19 cellular contexts compared by ENCODE assay signal in the genomic region with DNA sequence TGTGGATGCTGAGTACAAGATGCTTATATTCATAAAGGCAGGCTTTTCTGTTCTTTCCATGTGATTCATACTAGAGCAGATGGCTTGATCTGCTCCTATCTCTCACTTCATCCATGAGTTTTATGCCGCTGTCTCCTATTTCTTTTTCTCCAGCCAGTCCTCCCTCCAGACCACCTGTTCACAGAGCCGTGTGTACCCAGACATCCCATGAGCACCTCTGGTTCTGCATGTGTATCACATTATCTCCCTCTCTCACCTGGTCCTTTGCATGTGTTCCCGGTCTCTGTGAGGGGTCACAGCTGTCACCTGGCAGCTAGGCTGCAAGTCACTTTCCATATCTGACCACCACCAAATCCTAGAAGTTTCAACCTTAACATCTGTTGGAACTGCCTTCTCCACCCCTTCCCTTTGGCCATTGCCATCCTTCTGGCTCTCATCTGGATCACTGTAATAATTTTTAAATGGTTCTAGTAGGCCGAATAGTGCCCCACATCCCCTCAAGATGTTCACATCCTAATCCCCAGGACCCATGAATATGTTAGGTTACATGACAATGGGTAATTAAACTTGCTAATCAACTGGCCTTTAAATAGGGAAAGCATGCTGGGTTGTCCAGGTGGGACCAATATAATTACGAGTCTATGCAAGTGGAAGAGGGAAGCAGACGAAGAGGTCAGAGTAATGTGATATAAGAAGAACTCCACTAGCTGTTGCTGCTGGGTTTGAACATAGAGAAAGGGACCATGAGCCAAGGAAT.
DNase-seq lines count a peak whose midpoint lies in the region; ATAC-seq, FAIRE-seq and TF ChIP-seq lines count a peak whose summit lies in the region.
"Had no signal": no experiment of that assay in that cellular context is flagged by ENCODE, and none has a peak within 500 bp of the region (broad histone marks: within the 10 kb centered on the region; RNA-seq: fewer than 3 reads in every experiment).

No MANE protein-coding gene starts in this region.

- no peaks in the 10 kb centered on the region for H3F3A ChIP-seq in GM23338 (replicated peaks; ENCODE audit: low read depth)

- TF ChIP-seq CTCF in GM23338 (conservative IDR thresholded peaks at IDR 0.05; ENCODE audit: low read depth in 2 of 2), result no peak
- no peak for TF ChIP-seq CTCF in chondrocyte (IDR thresholded peaks at IDR 0.05)

- H3K27ac ChIP-seq in GM23338 (ENCODE audit: low read depth) (no peak overlapping the region), mesendoderm (ENCODE audit: low read depth, low read length) (no peak overlapping the region)
- H3K27ac ChIP-seq: Peyer's patch had no signal

- H2BK120ac ChIP-seq in mesendoderm (ENCODE audit: low read depth, low read length), result no peak overlapping the region

- no peaks in the 10 kb centered on the region for H4K20me1 ChIP-seq in GM23338 (replicated peaks; ENCODE audit: insufficient read depth)

- no peak overlapping the region for H3K56ac ChIP-seq in mesendoderm (ENCODE audit: low read length)

- H3K79me2 ChIP-seq in GM23338 (replicated peaks; ENCODE audit: insufficient read depth), result no peaks in the 10 kb centered on the region
- H3K79me2 ChIP-seq in mesendoderm (ENCODE audit: control insufficient read depth, insufficient read depth, low read length), result no peaks in the 10 kb centered on the region

- no peak overlapping the region for H2AFZ ChIP-seq in GM23338

- H3K27ac Mint-ChIP-seq in GM23338 (no peak overlapping the region), chondrocyte (ENCODE audit: unreplicated experiment) (peak overlapping the region; percentile 77)

- peaks cover 62% of the 10 kb centered on the region for H3K4me1 Mint-ChIP-seq in GM23338
- peaks cover 93% of the 10 kb centered on the region for H3K4me1 Mint-ChIP-seq in chondrocyte (ENCODE audit: low read depth)

- whole genome bisulfite sequencing in mesendoderm (ENCODE audit: extremely low coverage, insufficient coverage, low lambda C conversion rate), result no CpG with 5 or more reads among the region's 6 CpGs

- no peak overlapping the region for H4K5ac ChIP-seq in mesendoderm (ENCODE audit: low read length)

- H2BK15ac ChIP-seq in mesendoderm (replicated peaks; ENCODE audit: low read depth), result no peak overlapping the region

- no peak overlapping the region for H2AK5ac ChIP-seq in mesendoderm (ENCODE audit: low read length)

- H3K27me3 ChIP-seq in GM23338 (ENCODE audit: insufficient read depth) (no peaks in the 10 kb centered on the region), mesendoderm (ENCODE audit: insufficient read depth, low read length, poor library complexity) (no peaks in the 10 kb centered on the region)
- H3K27me3 ChIP-seq: Peyer's patch had no signal

- no peak overlapping the region for H2BK5ac ChIP-seq in mesendoderm (ENCODE audit: low read length)

- no peak overlapping the region for H4K8ac ChIP-seq in mesendoderm (ENCODE audit: low read depth, low read length)

- H3K4ac ChIP-seq in mesendoderm (ENCODE audit: low read depth, low read length), result no peak overlapping the region

- peaks cover 41% of the 10 kb centered on the region for H3K4me1 ChIP-seq in GM23338 (ENCODE audit: insufficient read depth)
- H3K4me1 ChIP-seq in mesendoderm (ENCODE audit: control insufficient read depth, low read depth, low read length), result peaks cover 10% of the 10 kb centered on the region
- H3K4me1 ChIP-seq: Peyer's patch had no signal

- no peak overlapping the region for H3K23ac ChIP-seq in mesendoderm (ENCODE audit: low read length)

- H3K9ac ChIP-seq in mesendoderm (ENCODE audit: low read length), result no peak overlapping the region
- H3K9ac ChIP-seq: SK-N-SH had no signal

- H3K27me3 Mint-ChIP-seq in GM23338 (ENCODE audit: insufficient read depth, low read depth, poor library complexity) (no peaks in the 10 kb centered on the region), chondrocyte (ENCODE audit: low read depth) (no peaks in the 10 kb centered on the region)

- no peak for FAIRE-seq in HTR-8/SVneo (lab: Jason Lieb, UNC)
- FAIRE-seq: A204.1 had no signal

- H3K36me3 Mint-ChIP-seq in GM23338 (ENCODE audit: low read depth), result no peaks in the 10 kb centered on the region
- peaks cover 5% of the 10 kb centered on the region for H3K36me3 Mint-ChIP-seq in chondrocyte (ENCODE audit: low read depth)

- H3K9me2 ChIP-seq in GM23338 (ENCODE audit: insufficient read depth), result no peaks in the 10 kb centered on the region; the same call in 1 of the 2 replicates
- H3K9me2 ChIP-seq: SK-N-SH had no signal

- peak; percentile 66 for ATAC-seq in GM23338
- ATAC-seq in HG02885 (IDR thresholded peaks at IDR 0.05; ENCODE audit: poor library complexity, unreplicated experiment), result no peak
- no peak for ATAC-seq in GM19467 (IDR thresholded peaks at IDR 0.05; ENCODE audit: unreplicated experiment)
- ATAC-seq in GM21737 (IDR thresholded peaks at IDR 0.05; ENCODE audit: unreplicated experiment), result no peak
- ATAC-seq: HCT116 had no signal

- H3K4me2 ChIP-seq in GM23338, result peak overlapping the region; percentile 40
- no peak overlapping the region for H3K4me2 ChIP-seq in mesendoderm (ENCODE audit: low read length)
- H3K4me2 ChIP-seq: SK-N-SH had no signal

- H3K9me3 Mint-ChIP-seq in GM23338 (no peaks in the 10 kb centered on the region), chondrocyte (ENCODE audit: low read depth) (no peaks in the 10 kb centered on the region)

- H3K4me3 Mint-ChIP-seq in GM23338 (peak overlapping the region; percentile 21; the same call in 1 of the 3 replicates), chondrocyte (ENCODE audit: unreplicated experiment) (peak overlapping the region; percentile 81)

- no peaks in the 10 kb centered on the region for H3K79me1 ChIP-seq in mesendoderm (ENCODE audit: low read length)

- H3K18ac ChIP-seq in mesendoderm (ENCODE audit: low read length), result no peak overlapping the region

- H3K4me3 ChIP-seq in GM23338 (no peak overlapping the region), mesendoderm (ENCODE audit: low read length) (no peak overlapping the region)
- H3K4me3 ChIP-seq: Peyer's patch had no signal

- DNase-seq in GM23338 (ENCODE audit: low spot score) (peak; percentile 57), NCI-H2171 (lab: John Stamatoyannopoulos, UW) (peak; percentile 71), chondrocyte (ENCODE audit: low spot score) (no peak), mesendoderm (peak; percentile 50), HTR-8/SVneo (ENCODE audit: insufficient read length, low spot score) (no peak)
- DNase-seq: C1 segment of cervical spinal cord, KG1, NCI-H1105, NCI-H2029 treated with DMSO at 0.1 percent for 48 hours, NCI-H2227 treated with DMSO at 0.1 percent for 48 hours, NCI-H526 treated with DMSO at 0.1 percent for 48 hours, Peyer's patch, Right ventricle myocardium superior, SK-N-SH had no signal

- H3K36me3 ChIP-seq in GM23338 (ENCODE audit: insufficient read depth) (no peaks in the 10 kb centered on the region), mesendoderm (ENCODE audit: control insufficient read depth, insufficient read depth, low read length) (no peaks in the 10 kb centered on the region)
- H3K36me3 ChIP-seq: Peyer's patch had no signal

TF ChIP-seq in GM23338, 12 proteins besides CTCF, POLR2A, EP300 and RAD21 (continues in another document):
- TF ChIP-seq CREB1 (CRISPR knock-in tag; IDR thresholded peaks at IDR 0.05; ENCODE audit: low read depth), result peak; percentile 10; the same call in 1 of the 2 replicates
- peak; percentile 93 for TF ChIP-seq NANOG (IDR thresholded peaks at IDR 0.05; ENCODE audit: borderline replicate concordance)
- TF ChIP-seq POLR2AphosphoS5 (IDR thresholded peaks at IDR 0.05; ENCODE audit: low read depth), result no peak
- peak; percentile 78; the same call in 1 of the 2 replicates for TF ChIP-seq ZNF114 (CRISPR knock-in tag; IDR thresholded peaks at IDR 0.05)

Comparison
In these comparisons a context has a peak if more than half of its experiments do, and no peak if none do; other contexts are left out.
1. DNase-seq: peak in GM23338 (single experiment), NCI-H2171 (single experiment) and mesendoderm (single experiment); none in chondrocyte (single experiment) and HTR-8/SVneo (single experiment).